Comparison of ENCODE assay signal across 8 cellular contexts in genomic region chr22:38051900-38052862, GRCh38. TPM values are rescaled to one million over a fixed set of nuclear protein-coding genes. Genes with fewer than 3 reads are reported as not detected.
DNase-seq lines count a peak whose midpoint lies in the region; ATAC-seq and TF ChIP-seq lines count a peak whose summit lies in the region.

No MANE protein-coding gene starts in this region.

- peaks cover 8% of the 10 kb centered on the region for H3K4me1 ChIP-seq in SJSA1 (replicated peaks)
- no peaks in the 10 kb centered on the region for H3K4me1 ChIP-seq in foreskin keratinocyte
- peaks cover 10% of the 10 kb centered on the region for H3K4me1 ChIP-seq in testis

- H3K36me3 ChIP-seq in SJSA1 (no peaks in the 10 kb centered on the region), testis (ENCODE audit: low read depth, missing control alignments) (no peaks in the 10 kb centered on the region)

- DNase-seq in NB4 (ENCODE audit: low read depth) (peak; percentile 78), SJSA1 (ENCODE audit: low read depth in 1 of 2, low spot score in 2 of 2) (peak; percentile 59 to 75), foreskin keratinocyte (peak in 1 of 2 donors; percentile 36), omental fat pad (ENCODE audit: low spot score) (peak; percentile 66), testis (peak; percentile 87)
- DNase-seq in activated effector memory CD4-positive, alpha-beta T cell treated with anti-CD3 and anti-CD28 coated beads, Interleukin-2, amount 50 U/mL, for 16 hours = peak; percentile 91

- H3K4me3 ChIP-seq in NB4 (ENCODE audit: low read depth, low read length) (no peak overlapping the region), SJSA1 (no peak overlapping the region), testis (no peak overlapping the region)

- TF ChIP-seq POLR2A in NB4 (IDR thresholded peaks at IDR 0.05; ENCODE audit: extremely low read depth, insufficient read length) (no peak), testis (IDR thresholded peaks at IDR 0.05) (no peak)

- no peaks in the 10 kb centered on the region for H3K9me3 ChIP-seq in SJSA1 (replicated peaks)
- H3K9me3 ChIP-seq in testis = no peaks in the 10 kb centered on the region

- H3K27me3 ChIP-seq in SJSA1 (replicated peaks) = no peaks in the 10 kb centered on the region
- no peaks in the 10 kb centered on the region for H3K27me3 ChIP-seq in foreskin keratinocyte
- H3K27me3 ChIP-seq in testis = no peaks in the 10 kb centered on the region

- WGBS in testis, 2 donors = 38 to 50% methylated on average over 19 to 29 of the region's 30 CpGs

- TF ChIP-seq CTCF in 22Rv1 (IDR thresholded peaks at IDR 0.05) (peak; percentile 90), NB4 (IDR thresholded peaks at IDR 0.05; ENCODE audit: low read depth, low read length) (peak; percentile 73), foreskin keratinocyte (conservative IDR thresholded peaks at IDR 0.05) (peak; percentile 94), omental fat pad (IDR thresholded peaks at IDR 0.05) (peak in 2 of 3 donors; percentile 24 to 48), testis (IDR thresholded peaks at IDR 0.05) (peak; percentile 87 to 89 (median 89))

- ATAC-seq in GM18867 (IDR thresholded peaks at IDR 0.05; ENCODE audit: unreplicated experiment) (peak; percentile 52), foreskin keratinocyte (peak; percentile 49), omental fat pad (ENCODE audit: low FRiP score) (peak; percentile 46)

- H3K27ac ChIP-seq in 22Rv1 (no peak overlapping the region), SJSA1 (no peak overlapping the region), foreskin keratinocyte (no peak overlapping the region), testis (no peak overlapping the region)

- intact Hi-C loops in testis (cut with DNase I; ENCODE audit: low total_unique reads) = loop anchor here (10.0 kb wide), 1 partner anchor 523 kb away; the partner anchor contains the start of gene DMC1

RNA-seq across cellular contexts. Expression of gene PICK1, which starts 5.0 kb away (rescaled TPM):
- total RNA-seq in SJSA1 (2014; rRNA removed; shearing (Covaris generic)) = 2.8 and 5.4 TPM in 2 replicates
- total RNA-seq in foreskin keratinocyte (27.5 and 28.3 TPM in 2 replicates), omental fat pad (10 to 100 TPM; 16.1 to 43.0 (median 31.6) TPM), testis (10 to 100 TPM; 78.7 to 89.7 TPM)
- polyA plus RNA-seq in foreskin keratinocyte (25.8 and 27.0 TPM in 2 replicates), testis (ENCODE audit: insufficient read depth, low read depth, low replicate concordance) (61.5 TPM)

RNA-seq across cellular contexts. Expression of gene SLC16A8, which starts 31.8 kb away (rescaled TPM):
- total RNA-seq in SJSA1 (2014; rRNA removed; shearing (Covaris generic)) = not detected in 2 replicates
- total RNA-seq in foreskin keratinocyte (0.24 TPM in 1 of 2 replicates, not detected in the other), omental fat pad (1 to 10 TPM in 2 of 4 donors, under 1 TPM in 2; 0.24 to 3.2 (median 0.88) TPM), testis (1 to 10 TPM; 1.6 to 2.0 TPM)
- polyA plus RNA-seq in foreskin keratinocyte (0.04 and 0.24 TPM in 2 replicates), testis (ENCODE audit: insufficient read depth, low read depth, low replicate concordance) (2.4 TPM)

RNA-seq across cellular contexts. Expression of gene BAIAP2L2, which starts 58.3 kb away (rescaled TPM):
- not detected in 2 replicates for total RNA-seq in SJSA1 (2014; rRNA removed; shearing (Covaris generic))
- total RNA-seq in foreskin keratinocyte (3.1 and 4.0 TPM in 2 replicates), omental fat pad (1 to 10 TPM; 2.6 to 4.3 (median 3.2) TPM), testis (10 to 100 TPM in 1 of 2 donors, 1 to 10 TPM in 1; 8.8 to 10.0 TPM)
- polyA plus RNA-seq in foreskin keratinocyte (4.2 and 5.0 TPM in 2 replicates), testis (ENCODE audit: insufficient read depth, low read depth, low replicate concordance) (6.6 TPM)

Comparison
In these comparisons a context has a peak if more than half of its experiments do, and no peak if none do; other contexts are left out.
1. CTCF ChIP-seq: peak in every context shown above with its lines; median percentile 94 in foreskin keratinocyte; 90 in 22Rv1; 89 in testis; 73 in NB4; 36 in omental fat pad.